In the genomic region with DNA sequence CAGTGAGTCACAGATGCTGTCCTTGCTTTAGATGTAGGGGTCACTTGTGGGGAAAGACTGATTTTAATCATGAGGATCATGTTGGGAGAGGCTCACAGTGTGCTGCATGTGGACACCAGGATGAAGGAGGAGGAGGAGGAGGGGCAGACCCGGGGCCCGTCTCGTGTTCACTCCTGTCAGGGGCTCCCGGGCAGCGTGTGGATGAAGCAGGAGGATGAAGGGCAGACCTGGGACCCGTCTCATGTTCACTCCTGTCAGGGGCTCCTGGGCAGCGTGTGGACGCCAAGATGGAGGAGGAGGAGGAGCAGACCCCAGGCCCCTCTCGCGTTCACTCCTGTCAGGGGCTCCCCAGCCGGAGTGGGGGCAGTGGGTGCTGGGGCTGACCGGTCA, we compare ENCODE assay signal across 25 cellular contexts. TPM values are rescaled to one million over a fixed set of nuclear protein-coding genes. Genes with fewer than 3 reads are reported as not detected.
DNase-seq lines count a peak whose midpoint lies in the region; FAIRE-seq and TF ChIP-seq lines count a peak whose summit lies in the region.
"Had no signal": no experiment of that assay in that cellular context is flagged by ENCODE, and none has a peak within 500 bp of the region (broad histone marks: within the 10 kb centered on the region; RNA-seq: fewer than 3 reads in every experiment).

No MANE protein-coding gene starts in this region.

- H3K36me3 ChIP-seq in kidney (ENCODE audit: control insufficient read depth in 1 of 2, insufficient read depth in 2 of 2, low read length in 2 of 2) (no peaks in the 10 kb centered on the region), osteoblast (ENCODE audit: insufficient read depth, low read length) (no peaks in the 10 kb centered on the region)

- intact Hi-C loops in dendritic cell treated with granulocyte-macrophage colony-stimulating factor and Interleukin-4, amounts not matched to agents 40 ng/mL and 50 ng/mL, for 4 days (cut with micrococcal nuclease) = no loop called here
- intact Hi-C loops in kidney (cut with DNase I) = no loop called here

- H3K79me2 ChIP-seq in osteoblast (ENCODE audit: insufficient read depth, low read length) = no peaks in the 10 kb centered on the region

- no peak for TF ChIP-seq CTCF in kidney (IDR thresholded peaks at IDR 0.05; ENCODE audit: borderline replicate concordance, extremely low read depth, insufficient read depth)
- no peak for TF ChIP-seq CTCF in osteoblast (IDR thresholded peaks at IDR 0.05; ENCODE audit: extremely low read depth, low read depth, low read length)

- H3K27ac Mint-ChIP-seq in dendritic cell treated with granulocyte-macrophage colony-stimulating factor and Interleukin-4, amounts not matched to agents 40 ng/mL and 50 ng/mL, for 4 days = peak overlapping the region; percentile 86
- H3K27ac Mint-ChIP-seq in immature natural killer cell = no peak overlapping the region
- H3K27ac Mint-ChIP-seq: CD8-positive, alpha-beta memory T cell had no signal

- no peak overlapping the region for H3K9ac ChIP-seq in kidney (ENCODE audit: low read length in 2 of 2)
- H3K9ac ChIP-seq: GM23248, SK-N-SH had no signal

- peaks cover 0 to 4% of the 10 kb centered on the region in 2 donors for H3K9me3 ChIP-seq in kidney (ENCODE audit: control insufficient read depth in 1 of 2, low read length in 2 of 2)
- no peaks in the 10 kb centered on the region for H3K9me3 ChIP-seq in osteoblast (ENCODE audit: low read depth, low read length)
- H3K9me3 ChIP-seq: SK-N-SH had no signal

- no peak for TF ChIP-seq POLR2A in GM12891 (IDR thresholded peaks at IDR 0.05; ENCODE audit: low read depth, low read length)

- no peaks in the 10 kb centered on the region for H3K36me3 Mint-ChIP-seq in dendritic cell treated with granulocyte-macrophage colony-stimulating factor and Interleukin-4, amounts not matched to agents 40 ng/mL and 50 ng/mL, for 4 days (ENCODE audit: low read depth)
- no peaks in the 10 kb centered on the region for H3K36me3 Mint-ChIP-seq in immature natural killer cell

- H3K4me3 ChIP-seq in kidney (ENCODE audit: low read length in 2 of 2) (no peak overlapping the region), osteoblast (ENCODE audit: insufficient read depth, low read length) (no peak overlapping the region)
- H3K4me3 ChIP-seq: GM23248 had no signal

- no peak overlapping the region for H3K4me2 ChIP-seq in osteoblast (ENCODE audit: insufficient read depth, low read length)
- H3K4me2 ChIP-seq: SK-N-SH had no signal

- peaks cover 26% of the 10 kb centered on the region for H3K27me3 Mint-ChIP-seq in dendritic cell treated with granulocyte-macrophage colony-stimulating factor and Interleukin-4, amounts not matched to agents 40 ng/mL and 50 ng/mL, for 4 days
- peaks cover 0 to 5% (median 2%) of the 10 kb centered on the region in 3 donors for H3K27me3 Mint-ChIP-seq in immature natural killer cell (ENCODE audit: low read depth in 3 of 3)

- FAIRE-seq in kidney (lab: Jason Lieb, UNC) = no peak
- FAIRE-seq in GM12891 (lab: Jason Lieb, UNC) = no peak
- FAIRE-seq: G401.6, HTR-8/SVneo had no signal

- no peaks in the 10 kb centered on the region for H3K27me3 ChIP-seq in osteoblast (ENCODE audit: insufficient read depth, low read length)

- DNase-seq in kidney (peak; percentile 35), osteoblast (ENCODE audit: insufficient read length, low spot score, missing footprints) (peak; percentile 21), GM12891 (ENCODE audit: insufficient read length, low spot score) (no peak), OCI-M2 (lab: John Stamatoyannopoulos, UW; ENCODE audit: unreplicated experiment) (no peak), immature natural killer cell (no peak), G401 (ENCODE audit: low spot score) (no peak)
- DNase-seq: C1 segment of cervical spinal cord; Calu3; CD8-positive, alpha-beta memory T cell; DMS153; GM23248; HCEC 1CT; KG1; NCI-H1092; NCI-H1436 treated with DMSO at 0.1 percent for 48 hours; NCI-H1930; NCI-H226; NCI-H510A treated with DMSO at 0.1 percent for 48 hours; NCI-H748 treated with DMSO at 0.1 percent for 48 hours; SHP77 treated with DMSO at 0.1 percent for 48 hours; SK-N-SH had no signal

- in situ Hi-C loops in G401 (cut with HindIII; ENCODE audit: low sequenced_read_pairs) = no loop called here

- H3K4me1 ChIP-seq in kidney (ENCODE audit: control insufficient read depth in 1 of 2, insufficient read depth in 1 of 2, low read depth in 1 of 2, low read length in 2 of 2) = no peaks in the 10 kb centered on the region
- H3K4me1 ChIP-seq in osteoblast (ENCODE audit: insufficient read depth, low read length) = no peaks in the 10 kb centered on the region

- no peak overlapping the region for H2AFZ ChIP-seq in osteoblast (ENCODE audit: low read length)
- H2AFZ ChIP-seq: GM23248 had no signal

- H4K20me1 ChIP-seq in osteoblast (ENCODE audit: insufficient read depth, low read length) = no peaks in the 10 kb centered on the region

- H3K4me3 Mint-ChIP-seq in dendritic cell treated with granulocyte-macrophage colony-stimulating factor and Interleukin-4, amounts not matched to agents 40 ng/mL and 50 ng/mL, for 4 days = no peak overlapping the region
- no peak overlapping the region for H3K4me3 Mint-ChIP-seq in immature natural killer cell
- H3K4me3 Mint-ChIP-seq: CD8-positive, alpha-beta memory T cell had no signal

- H3K27ac ChIP-seq in kidney (ENCODE audit: low read depth in 2 of 2, low read length in 2 of 2) = no peak overlapping the region
- H3K27ac ChIP-seq in osteoblast (ENCODE audit: low read depth, low read length) = no peak overlapping the region
- H3K27ac ChIP-seq: GM23248, RWPE1 had no signal

- H3K4me1 Mint-ChIP-seq in dendritic cell treated with granulocyte-macrophage colony-stimulating factor and Interleukin-4, amounts not matched to agents 40 ng/mL and 50 ng/mL, for 4 days (ENCODE audit: low read depth) = peaks cover 20% of the 10 kb centered on the region
- H3K4me1 Mint-ChIP-seq in immature natural killer cell = no peaks in the 10 kb centered on the region
- H3K4me1 Mint-ChIP-seq: CD8-positive, alpha-beta memory T cell had no signal

- H3K9me3 Mint-ChIP-seq in dendritic cell treated with granulocyte-macrophage colony-stimulating factor and Interleukin-4, amounts not matched to agents 40 ng/mL and 50 ng/mL, for 4 days = peaks cover 10% of the 10 kb centered on the region
- peaks cover 0 to 3% (median 0%) of the 10 kb centered on the region in 6 donors for H3K9me3 Mint-ChIP-seq in immature natural killer cell

TF ChIP-seq in GM12891, 5 proteins besides CTCF, POLR2A, EP300 and RAD21:
- TF ChIP-seq POLR2AphosphoS5 (IDR thresholded peaks at IDR 0.05; ENCODE audit: low read depth, low read length) = no peak
- no peak for TF ChIP-seq POU2F2 (IDR thresholded peaks at IDR 0.05; ENCODE audit: low read depth, low read length)
- no peak for TF ChIP-seq TAF1 (IDR thresholded peaks at IDR 0.05; ENCODE audit: low read depth, low read length)
- TF ChIP-seq PAX5 (IDR thresholded peaks at IDR 0.05; ENCODE audit: insufficient read depth, low read length, severe bottlenecking) = no peak
- no peak for TF ChIP-seq SPI1 (IDR thresholded peaks at IDR 0.05; ENCODE audit: low read depth, low read length)

RNA-seq across cellular contexts. Expression of gene SFSWAP, which starts 38.0 kb away (rescaled TPM):
- total RNA-seq in kidney (46.2 TPM), osteoblast (30.1 and 31.1 TPM in 2 replicates)
- polyA plus RNA-seq in kidney (ENCODE audit: insufficient read depth, low read depth, low replicate concordance) (13.9 TPM), immature natural killer cell (10 to 100 TPM in 2 of 3 donors, 1 to 10 TPM in 1; 6.0 to 26.2 (median 16.6) TPM)
- polyA plus RNA-seq in GM12891 (2012; ENCODE audit: low read depth, missing spikeins) = 21.1 TPM
- 21.4 and 23.7 TPM in 2 replicates for total RNA-seq in G401 (2014; rRNA removed; shearing (Covaris generic))

Comparison
In these comparisons a context has a peak if more than half of its experiments do, and no peak if none do; other contexts are left out.
1. DNase-seq: peak in kidney (single experiment) and osteoblast (single experiment); none in GM12891 (single experiment), OCI-M2 (single experiment), immature natural killer cell (0 of 3) and G401 (single experiment).